In genomic region chr22:33221566-33221965, GRCh38 we compare ENCODE assay signal across 27 cellular contexts.
DNase-seq lines count a peak whose midpoint lies in the region; ATAC-seq and TF ChIP-seq lines count a peak whose summit lies in the region.
"Had no signal": no experiment of that assay in that cellular context is flagged by ENCODE, and none has a peak within 500 bp of the region (broad histone marks: within the 10 kb centered on the region; RNA-seq: fewer than 3 reads in every experiment).

No MANE protein-coding gene starts in this region.

- H3K4me3 ChIP-seq in adipocyte (ENCODE audit: low read length) (peak overlapping the region; percentile 79), heart left ventricle (peak overlapping the region in 9 of 12 donors; percentile 19 to 45 (median 34)), brain microvascular endothelial cell (ENCODE audit: low read depth, low read length) (no peak overlapping the region)
- H3K4me3 ChIP-seq: adrenal gland, esophagus squamous epithelium, left lung, pancreas, transverse colon had no signal

- no peak for TF ChIP-seq POLR2A in heart left ventricle (IDR thresholded peaks at IDR 0.05)

- peaks cover 22% of the 10 kb centered on the region for H3K4me1 ChIP-seq in adipocyte (ENCODE audit: control insufficient read depth, insufficient read depth, low read length)
- H3K4me1 ChIP-seq in heart left ventricle = peaks cover 0 to 6% (median 0%) of the 10 kb centered on the region in 12 donors
- H3K4me1 ChIP-seq: adrenal gland, esophagus squamous epithelium, left lung, pancreas, transverse colon had no signal

- ATAC-seq in heart left ventricle (peak in 3 of 4 donors; percentile 71 to 83 (median 81)), omental fat pad (ENCODE audit: low FRiP score) (peak; percentile 39), HG02973 (IDR thresholded peaks at IDR 0.05; ENCODE audit: unreplicated experiment) (no peak), GM21381 (IDR thresholded peaks at IDR 0.05; ENCODE audit: unreplicated experiment) (no peak)
- ATAC-seq: left lung; pancreas; sciatic nerve; stimulated activated naive CD8-positive, alpha-beta T cell treated with anti-CD3 and anti-CD28 coated beads, Interleukin-15, amount 100 ng/mL, for 72 hours had no signal

- peak overlapping the region; percentile 80 for H3K9ac ChIP-seq in adipocyte (ENCODE audit: low read length)
- H3K9ac ChIP-seq: KMS-11 had no signal

- intact Hi-C loops in heart left ventricle (cut with DNase I) = loop anchor here in 1 of 10 donors (5.0 kb wide), 1 partner anchor 51 kb away; no protein-coding TSS in a partner anchor

- H3K36me3 ChIP-seq in adipocyte (ENCODE audit: control insufficient read depth, insufficient read depth, low read length, severe bottlenecking) = no peaks in the 10 kb centered on the region
- H3K36me3 ChIP-seq in heart left ventricle = no peaks in the 10 kb centered on the region
- no peaks in the 10 kb centered on the region for H3K36me3 ChIP-seq in brain microvascular endothelial cell (replicated peaks)
- H3K36me3 ChIP-seq: adrenal gland, esophagus squamous epithelium, left lung, pancreas, transverse colon had no signal

- WGBS in heart left ventricle, 4 donors = 58 to 72% (median 66%) methylated on average over 3 of the region's 3 CpGs

- DNase-seq in Daoy (ENCODE audit: low read depth) (peak; percentile 56), adipocyte (ENCODE audit: low read depth) (peak; percentile 68), heart left ventricle (no peak), omental fat pad (ENCODE audit: low spot score) (no peak), brain microvascular endothelial cell (no peak), GOT3 (lab: John Stamatoyannopoulos, UW) (no peak)
- DNase-seq: activated CD4-positive, alpha-beta T cell treated with anti-CD3 and anti-CD28 coated beads for 48 hours; activated naive CD4-positive, alpha-beta T cell; activated T-cell treated with anti-CD3 and anti-CD28 coated beads, Interleukin-2, amount 50 U/mL, for 48 hours; adrenal gland; CD4-positive, CD25-positive, alpha-beta regulatory T cell; DMS 273 treated with DMSO at 0.1 percent for 48 hours; endodermal cell; esophagus squamous epithelium; H7; left lung; midbrain; NCI-H146; NCI-H524 treated with DMSO at 0.1 percent for 48 hours; nephron progenitor cell; pancreas; stimulated activated naive CD8-positive, alpha-beta T cell treated with anti-CD3 and anti-CD28 coated beads, Interleukin-15, amount 100 ng/mL, for 72 hours; transverse colon had no signal

- H3K27ac ChIP-seq in heart left ventricle = peak overlapping the region in 3 of 12 donors; percentile 1 to 43 (median 23)
- no peak overlapping the region for H3K27ac ChIP-seq in brain microvascular endothelial cell
- H3K27ac ChIP-seq: adrenal gland, esophagus squamous epithelium, KMS-11, left lung, pancreas, transverse colon had no signal

- no peaks in the 10 kb centered on the region for H3K27me3 ChIP-seq in adipocyte (replicated peaks; ENCODE audit: control insufficient read depth, insufficient read depth, low read length)
- peaks cover 0 to 5% (median 0%) of the 10 kb centered on the region in 9 donors for H3K27me3 ChIP-seq in heart left ventricle
- no peaks in the 10 kb centered on the region for H3K27me3 ChIP-seq in brain microvascular endothelial cell (replicated peaks)
- H3K27me3 ChIP-seq: adrenal gland, esophagus squamous epithelium, left lung, pancreas, transverse colon had no signal

- H3K9me3 ChIP-seq in adipocyte (ENCODE audit: control insufficient read depth, low read length) (no peaks in the 10 kb centered on the region), heart left ventricle (no peaks in the 10 kb centered on the region)
- H3K9me3 ChIP-seq: adrenal gland, esophagus squamous epithelium, left lung, pancreas, transverse colon had no signal

- TF ChIP-seq CTCF in heart left ventricle (IDR thresholded peaks at IDR 0.05) (no peak), omental fat pad (IDR thresholded peaks at IDR 0.05) (no peak), brain microvascular endothelial cell (IDR thresholded peaks at IDR 0.05; ENCODE audit: low read depth, low read length, missing control alignments) (no peak)

- in situ Hi-C loops in brain microvascular endothelial cell (cut with HindIII; ENCODE audit: low pct_ligation_motif_present, low sequenced_read_pairs) = no loop called here

Comparison
In these comparisons a context has a peak if more than half of its experiments do, and no peak if none do; other contexts are left out.
1. DNase-seq: peak in Daoy (single experiment) and adipocyte (single experiment); none in heart left ventricle (0 of 5), omental fat pad (single experiment), brain microvascular endothelial cell (single experiment) and GOT3 (single experiment).
2. ATAC-seq: peak in heart left ventricle (3 of 4) and omental fat pad (single experiment); none in HG02973 (single experiment) and GM21381 (single experiment).